ENCODE assay signal across 8 cellular contexts in the genomic region with DNA sequence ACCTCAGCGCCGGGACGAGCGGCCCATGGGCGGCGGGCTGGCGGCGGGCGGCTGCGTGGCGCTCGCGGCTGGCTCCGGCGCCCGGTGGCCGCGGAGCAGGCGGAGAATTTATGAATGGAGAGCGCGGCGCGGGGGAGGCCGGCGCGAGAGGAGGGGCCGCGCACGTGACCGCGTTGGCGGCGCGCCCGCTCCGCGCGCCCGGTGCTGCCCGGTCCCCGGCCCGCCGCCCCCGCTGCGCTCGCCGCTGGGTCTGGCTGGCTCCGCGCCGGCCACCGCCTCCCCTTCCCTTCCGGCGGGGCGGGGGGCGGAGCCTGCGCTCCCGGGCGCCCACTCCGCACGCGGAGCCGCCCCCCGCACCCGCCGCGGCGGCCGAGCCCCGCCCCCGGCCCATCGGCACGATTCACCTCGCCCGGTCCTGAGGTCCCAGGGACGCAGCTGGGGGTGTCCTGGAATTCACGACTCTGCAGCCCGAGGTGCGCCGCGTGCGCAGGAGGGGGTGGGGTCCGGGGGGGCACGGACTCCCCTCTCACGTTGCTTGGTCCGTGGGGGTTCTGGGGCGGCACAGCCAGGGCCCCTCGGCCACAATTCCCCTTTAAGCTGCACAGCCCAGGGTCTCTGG. TPM values are rescaled to one million over a fixed set of nuclear protein-coding genes. Genes with fewer than 3 reads are reported as not detected.
A peak's percentile ranks its signal among the peaks of the same experiment; 100 is the strongest.
DNase-seq lines count a peak whose midpoint lies in the region; ATAC-seq, FAIRE-seq and TF ChIP-seq lines count a peak whose summit lies in the region.

A gene with protein sequence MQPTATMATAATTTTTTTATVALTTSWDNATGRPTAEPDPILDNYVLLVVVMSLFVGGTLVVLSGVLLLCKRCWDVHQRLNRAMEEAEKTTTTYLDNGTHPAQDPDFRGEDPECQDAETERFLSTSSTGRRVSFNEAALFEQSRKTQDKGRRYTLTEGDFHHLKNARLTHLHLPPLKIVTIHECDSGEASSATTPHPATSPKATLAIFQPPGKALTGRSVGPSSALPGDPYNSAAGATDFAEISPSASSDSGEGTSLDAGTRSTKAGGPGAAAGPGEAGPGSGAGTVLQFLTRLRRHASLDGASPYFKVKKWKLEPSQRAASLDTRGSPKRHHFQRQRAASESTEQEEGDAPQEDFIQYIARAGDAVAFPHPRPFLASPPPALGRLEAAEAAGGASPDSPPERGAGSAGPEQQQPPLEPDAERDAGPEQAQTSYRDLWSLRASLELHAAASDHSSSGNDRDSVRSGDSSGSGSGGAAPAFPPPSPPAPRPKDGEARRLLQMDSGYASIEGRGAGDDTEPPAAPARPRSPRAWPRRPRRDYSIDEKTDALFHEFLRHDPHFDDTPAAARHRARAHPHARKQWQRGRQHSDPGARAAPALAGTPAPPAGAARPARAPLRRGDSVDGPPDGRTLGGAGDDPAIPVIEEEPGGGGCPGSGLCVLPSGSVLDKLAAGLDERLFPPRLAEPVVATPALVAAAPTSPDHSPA (minus strand): TSS at position 252 of the 619 bp plus-strand sequence. CDS start 1,905 bp downstream, outside the sequence.

- H3K56ac ChIP-seq in H1 (replicated peaks; ENCODE audit: insufficient read length, low read depth, low read length): no peak within 1 kb of the TSS

- H3K14ac ChIP-seq in H1 (ENCODE audit: insufficient read length): no peak within 1 kb of the TSS

- H4K91ac ChIP-seq in H1 (replicated peaks; ENCODE audit: insufficient read length, low read length): peak within 1 kb of the TSS; percentile 93

- no peak for TF ChIP-seq POLR2A in H1 (IDR thresholded peaks at IDR 0.05; ENCODE audit: control extremely low read depth in 1 of 2, low read depth in 2 of 2, low read length in 2 of 2)

- ATAC-seq in natural killer cell treated with Interleukin-12 subunit alpha and Interleukin-12 subunit beta and Interleukin-15 and Interleukin-18, amount 100 ng/mL, for 72 hours: no peak
- ATAC-seq in HG02973 (IDR thresholded peaks at IDR 0.05; ENCODE audit: unreplicated experiment): no peak

- H3K79me2 ChIP-seq in SU-DHL-6 (ENCODE audit: insufficient read depth, low read length): peaks cover 11% of the 10 kb centered on the region; the same call in 1 of the 2 replicates
- H3K79me2 ChIP-seq in H1 (ENCODE audit: control insufficient read depth in 1 of 2, insufficient read depth in 2 of 2, low read length in 2 of 2): peaks cover 0 to 4% of the 10 kb centered on the region in 2 experiments; a peak in 1 of 4 replicates

- no peak within 1 kb of the TSS for H2BK120ac ChIP-seq in H1 (replicated peaks; ENCODE audit: low read depth, low read length)

- WGBS in H1 (ENCODE audit: extremely low coverage in 1 of 2, insufficient coverage in 1 of 2, insufficient read length in 1 of 2, insufficient replicate concordance in 2 of 2, low coverage in 1 of 2, low lambda C conversion rate in 2 of 2, missing lambda C conversion rate in 1 of 2), 2 experiments: 2% methylated on average over 20 of the region's 87 CpGs; no CpG with 5 or more reads in 1 of the 2 experiments

- no peak for TF ChIP-seq CTCF in SU-DHL-6 (IDR thresholded peaks at IDR 0.05; ENCODE audit: insufficient read depth, low read length, poor library complexity, severe bottlenecking)
- TF ChIP-seq CTCF in H1 (IDR thresholded peaks at IDR 0.05; ENCODE audit: control extremely low read depth in 1 of 3, insufficient read depth in 1 of 3, low read depth in 1 of 3, low read length in 3 of 3): no peak

- H4K5ac ChIP-seq in H1 (ENCODE audit: insufficient read length, low read depth, low read length): peak within 1 kb of the TSS; percentile 15

- no peaks in the 10 kb centered on the region for H3K9me2 ChIP-seq in SU-DHL-6 (replicated peaks; ENCODE audit: insufficient read depth, low read length)

- H3K27me3 ChIP-seq in SU-DHL-6 (ENCODE audit: low read length) (no peaks in the 10 kb centered on the region), H1 (replicated peaks in 1 of 4; ENCODE audit: control insufficient read depth in 3 of 4, extremely low read depth in 1 of 4, insufficient read depth in 3 of 4, low read length in 3 of 4) (no peaks in the 10 kb centered on the region)

- H3K18ac ChIP-seq in H1 (ENCODE audit: extremely low read depth, low read length): peak within 1 kb of the TSS; percentile 78

- TF ChIP-seq EP300 in H1 (IDR thresholded peaks at IDR 0.05; ENCODE audit: borderline replicate concordance in 1 of 2, low read depth in 2 of 2, low read length in 2 of 2): no peak

- H3K9me3 ChIP-seq in SU-DHL-6 (ENCODE audit: insufficient read depth, low read length): no peaks in the 10 kb centered on the region
- H3K9me3 ChIP-seq in H1 (ENCODE audit: insufficient read depth in 2 of 2, low read depth in 1 of 2, low read length in 1 of 2): no peaks in the 10 kb centered on the region

- H3F3A ChIP-seq in SU-DHL-6 (ENCODE audit: insufficient read depth): peaks cover 24% of the 10 kb centered on the region

- peaks cover 0 to 17% (median 11%) of the 10 kb centered on the region in 4 experiments; a peak in 5 of 7 replicates for H3K4me1 ChIP-seq in H1 (replicated peaks in 1 of 4; ENCODE audit: control insufficient read depth in 3 of 4, insufficient read depth in 4 of 4, low read length in 3 of 4)

- H3K4me2 ChIP-seq in SU-DHL-6 (ENCODE audit: low read depth, low read length, poor library complexity, severe bottlenecking) (peak within 1 kb of the TSS; percentile 42), H1 (ENCODE audit: insufficient read depth in 1 of 2, low read depth in 2 of 2, low read length in 2 of 2) (peak within 1 kb of the TSS; percentile 56 to 82)

- H3K27me3 Mint-ChIP-seq in natural killer cell treated with Interleukin-12 subunit alpha and Interleukin-12 subunit beta and Interleukin-15 and Interleukin-18, amount 100 ng/mL, for 72 hours: peaks cover 9 to 10% of the 10 kb centered on the region in 2 donors

- H2BK12ac ChIP-seq in H1 (ENCODE audit: low read depth, low read length): peak within 1 kb of the TSS; percentile 85; the same call in 1 of the 2 replicates

- no peaks in the 10 kb centered on the region for H3K36me3 Mint-ChIP-seq in natural killer cell treated with Interleukin-12 subunit alpha and Interleukin-12 subunit beta and Interleukin-15 and Interleukin-18, amount 100 ng/mL, for 72 hours

- peaks cover 15 to 20% of the 10 kb centered on the region in 2 donors for H3K4me1 Mint-ChIP-seq in natural killer cell treated with Interleukin-12 subunit alpha and Interleukin-12 subunit beta and Interleukin-15 and Interleukin-18, amount 100 ng/mL, for 72 hours (ENCODE audit: low read depth in 2 of 2)

- H3K9ac ChIP-seq in SU-DHL-6 (ENCODE audit: low read length): peak within 1 kb of the TSS; percentile 28; the same call in 1 of the 2 replicates
- peak within 1 kb of the TSS in 3 of 4 experiments; percentile 13 to 63 (median 38); a peak in 4 of 7 replicates for H3K9ac ChIP-seq in H1 (replicated peaks in 1 of 4; ENCODE audit: extremely low read depth in 1 of 4, low read depth in 3 of 4, low read length in 3 of 4)

- H2AFZ ChIP-seq in SU-DHL-6 (ENCODE audit: low read depth, low read length, severe bottlenecking) (no peak within 1 kb of the TSS), H1 (ENCODE audit: low read length) (no peak within 1 kb of the TSS)

- peak within 1 kb of the TSS; percentile 69 for H3K4ac ChIP-seq in H1 (replicated peaks; ENCODE audit: insufficient read length, low read depth, low read length)

- H2BK5ac ChIP-seq in H1 (ENCODE audit: low read depth, low read length): peak within 1 kb of the TSS; percentile 75; the same call in 1 of the 2 replicates

- no peak within 1 kb of the TSS for H2BK20ac ChIP-seq in H1 (ENCODE audit: low read length)

- DNase-seq in activated effector memory CD4-positive, alpha-beta T cell treated with anti-CD3 and anti-CD28 coated beads, Interleukin-2, amount 50 U/mL, for 16 hours: peak; percentile 74
- DNase-seq in activated effector memory CD4-positive, alpha-beta T cell treated with Interleukin-2 at 50 U/mL for 16 hours: no peak
- peak in 1 of 2 experiments; percentile 61 for DNase-seq in H1 (ENCODE audit: low read depth in 1 of 2, low spot score in 2 of 2)
- no peak for DNase-seq in natural killer cell treated with Interleukin-12 subunit alpha and Interleukin-12 subunit beta and Interleukin-15 and Interleukin-18, amount 100 ng/mL, for 72 hours (ENCODE audit: low spot score)
- no peak for DNase-seq in SW480 (ENCODE audit: low spot score)
- DNase-seq in SW 1271 (lab: John Stamatoyannopoulos, UW): no peak

- no peak within 1 kb of the TSS for H3K27ac ChIP-seq in SU-DHL-6 (ENCODE audit: low read depth, low read length)
- no peak within 1 kb of the TSS for H3K27ac ChIP-seq in H1 (ENCODE audit: low read depth, low read length)

- POLR2A ChIA-PET in H1 (lab: Charles Lee; ENCODE audit: partially characterized antibody): interaction anchor here (0.7 to 10.1 kb wide), 11 partner anchors 9 to 247 kb away, joined by 3 to 355 read pairs (median 5); a partner anchor contains a TSS

- H3K79me1 ChIP-seq in H1 (ENCODE audit: low read depth, low read length): peaks cover 7% of the 10 kb centered on the region

- CTCF ChIA-PET in H1 (lab: Charles Lee; ENCODE audit: partially characterized antibody): interaction anchor here (0.7 to 2.4 kb wide), 9 partner anchors 12 to 370 kb away, joined by 3 to 11 read pairs (median 6); no protein-coding TSS in a partner anchor

- FAIRE-seq in H1 (lab: Jason Lieb, UNC): no peak

- H3K23ac ChIP-seq in H1 (ENCODE audit: insufficient read length): no peak within 1 kb of the TSS

- H4K20me1 ChIP-seq in SU-DHL-6 (ENCODE audit: low read depth, low read length) (no peaks in the 10 kb centered on the region), H1 (replicated peaks in 1 of 2; ENCODE audit: control insufficient read depth in 1 of 2, insufficient read depth in 2 of 2, low read length in 2 of 2) (peaks cover 0 to 19% of the 10 kb centered on the region in 2 experiments)

- no peak for TF ChIP-seq RAD21 in H1 (IDR thresholded peaks at IDR 0.05 in 1 of 2, conservative IDR thresholded peaks at IDR 0.05 in 1 of 2; ENCODE audit: low read depth in 2 of 2, low read length in 2 of 2)

- H3K23me2 ChIP-seq in H1 (ENCODE audit: low read depth, low read length): peaks cover 15% of the 10 kb centered on the region; the same call in 1 of the 2 replicates

- H2BK15ac ChIP-seq in H1 (ENCODE audit: low read length): 0 out of 2 replicates have a peak within 1 kb of the TSS, but pooled peaks have one; percentile 65

- peak within 1 kb of the TSS; percentile 65; the same call in 1 of the 2 replicates for H4K8ac ChIP-seq in H1 (ENCODE audit: extremely low read depth, insufficient read depth, low read length)

- H2AK5ac ChIP-seq in H1 (ENCODE audit: low read depth, low read length): no peak within 1 kb of the TSS

- no peaks in the 10 kb centered on the region for H3K9me3 Mint-ChIP-seq in natural killer cell treated with Interleukin-12 subunit alpha and Interleukin-12 subunit beta and Interleukin-15 and Interleukin-18, amount 100 ng/mL, for 72 hours

- H3K27ac Mint-ChIP-seq in natural killer cell treated with Interleukin-12 subunit alpha and Interleukin-12 subunit beta and Interleukin-15 and Interleukin-18, amount 100 ng/mL, for 72 hours: peak within 1 kb of the TSS; percentile 4 to 44

- H3K36me3 ChIP-seq in SU-DHL-6 (ENCODE audit: low read length) (no peaks in the 10 kb centered on the region), H1 (ENCODE audit: control insufficient read depth in 2 of 4, insufficient read depth in 4 of 4, low read length in 3 of 4) (peaks cover 2 to 29% (median 5%) of the 10 kb centered on the region in 4 experiments; a peak in 5 of 8 replicates)

- H3K4me3 ChIP-seq in SU-DHL-6 (ENCODE audit: insufficient read depth, low read length, poor library complexity, severe bottlenecking) (no peak within 1 kb of the TSS), H1 (ENCODE audit: extremely low read depth in 1 of 4, insufficient read depth in 2 of 4, low read depth in 3 of 4, low read length in 4 of 4) (peak within 1 kb of the TSS; percentile 67 to 75 (median 70))

- H3K4me3 Mint-ChIP-seq in natural killer cell treated with Interleukin-12 subunit alpha and Interleukin-12 subunit beta and Interleukin-15 and Interleukin-18, amount 100 ng/mL, for 72 hours: peak within 1 kb of the TSS; percentile 85

RNA-seq across cellular contexts. Expression of the gene that starts here (rescaled TPM):
- total RNA-seq in H1 (2021; fragmentation: NEBNext Ultra II Directional; extraction: Animal tissue kit (Norgen Biotek cat#: 25700)): 14.7 and 18.0 TPM in 2 replicates
- polyA plus RNA-seq in H1 (2011; rRNA removed): 4.9 and 11.6 TPM in 2 replicates
- 7.4 TPM for polyA plus RNA-seq in H1 (2011; cell fraction: cytosol; rRNA removed)
- polyA plus RNA-seq in H1 (2011; cell fraction: nucleus; rRNA removed): 39.9 TPM
- polyA plus RNA-seq in H1 (2012, experiment 1 of 2): 4.2 to 12.2 TPM (median 10.1 TPM) in 4 replicates
- 3.2 TPM for polyA plus RNA-seq in H1 (2012, experiment 2 of 2)
- polyA plus RNA-seq in H1 (2013, experiment 1 of 2): 11.0 TPM
- 9.9 TPM for polyA plus RNA-seq in H1 (2013, experiment 2 of 2)
- 2.0 and 2.2 TPM in 2 replicates for polyA minus RNA-seq in H1 (2011; rRNA and poly(A)+ RNA removed)
- 8.2 TPM for polyA minus RNA-seq in H1 (2011; cell fraction: cytosol; rRNA and poly(A)+ RNA removed)
- polyA minus RNA-seq in H1 (2011; cell fraction: nucleus; rRNA and poly(A)+ RNA removed): 11.6 TPM
- total RNA-seq in natural killer cell treated with Interleukin-12 subunit alpha and Interleukin-12 subunit beta and Interleukin-15 and Interleukin-18, amount 100 ng/mL, for 72 hours: under 1 TPM in 1 of 2 donors, not detected in 1; 0.28 TPM

Comparison
In these comparisons a context has a peak if more than half of its experiments do, and no peak if none do; other contexts are left out.
1. RNA of the gene that starts here (total RNA-seq): 14.7 to 18.0 TPM in H1; 0.28 TPM in natural killer cell treated with Interleukin-12 subunit alpha and Interleukin-12 subunit beta and Interleukin-15 and Interleukin-18, amount 100 ng/mL, for 72 hours; every median in the first group is over 10 times any median in the second.